22 cellular contexts compared by ENCODE assay signal in the genomic region with DNA sequence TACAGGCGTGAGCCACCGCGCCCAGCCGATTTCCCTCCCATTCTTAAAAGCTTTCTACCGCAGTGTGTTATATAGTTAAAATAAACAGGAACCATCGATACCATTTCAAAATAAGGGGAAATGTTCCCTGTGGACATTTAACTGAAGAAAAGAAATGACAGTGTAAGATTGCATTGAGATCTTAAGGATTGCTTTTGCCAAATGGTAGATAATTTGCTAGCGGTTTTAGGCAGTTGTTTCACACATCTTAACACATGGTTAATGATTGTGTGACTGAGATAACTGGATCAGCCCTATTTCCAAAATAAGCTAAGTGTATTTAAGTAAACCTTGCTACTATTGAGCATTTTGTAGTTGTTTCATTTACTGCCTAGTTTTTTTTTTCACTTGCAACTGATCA. TPM values are rescaled to one million over a fixed set of nuclear protein-coding genes. Genes with fewer than 3 reads are reported as not detected.
DNase-seq lines count a peak whose midpoint lies in the region; ATAC-seq and TF ChIP-seq lines count a peak whose summit lies in the region.
"Had no signal": no experiment of that assay in that cellular context is flagged by ENCODE, and none has a peak within 500 bp of the region (broad histone marks: within the 10 kb centered on the region; RNA-seq: fewer than 3 reads in every experiment).

No MANE protein-coding gene starts in this region.

- POLR2A ChIA-PET in activated CD4-positive, alpha-beta T cell treated with anti-CD3 and anti-CD28 coated beads, Interleukin-2, amount 10 ng/mL, durations not matched to agents 7 days and 5 days (lab: Charles Lee): no interaction called here
- POLR2A ChIA-PET in naive thymus-derived CD4-positive, alpha-beta T cell (lab: Charles Lee): interaction anchor here (0.9 to 1.9 kb wide), 3 partner anchors 8 to 15 kb away, joined by 3 to 7 read pairs (median 3); a partner anchor contains a TSS

- no peaks in the 10 kb centered on the region for H3K9me3 Mint-ChIP-seq in activated CD4-positive, alpha-beta T cell treated with anti-CD3 and anti-CD28 coated beads, Interleukin-2, amount 10 ng/mL, durations not matched to agents 24 days and 14 days
- no peaks in the 10 kb centered on the region for H3K9me3 Mint-ChIP-seq in activated CD4-positive, alpha-beta T cell treated with anti-CD3 and anti-CD28 coated beads, Interleukin-2, amount 10 ng/mL, durations not matched to agents 7 days and 5 days
- no peaks in the 10 kb centered on the region for H3K9me3 Mint-ChIP-seq in H9
- no peaks in the 10 kb centered on the region for H3K9me3 Mint-ChIP-seq in activated T-helper 17 cell treated with anti-CD3 and anti-CD28 coated beads, Interleukin-2, amount 50 U/mL, for 72 hours
- peaks cover 0 to 1% (median 0%) of the 10 kb centered on the region in 11 donors for H3K9me3 Mint-ChIP-seq in naive thymus-derived CD4-positive, alpha-beta T cell
- H3K9me3 Mint-ChIP-seq: endodermal cell, IgD-negative memory B cell, immature natural killer cell, memory B cell had no signal

- H3K23ac ChIP-seq in H9 (ENCODE audit: insufficient read length, low read depth, low read length): no peak overlapping the region

- CTCF ChIA-PET in activated CD4-positive, alpha-beta T cell treated with anti-CD3 and anti-CD28 coated beads, Interleukin-2, amount 10 ng/mL, durations not matched to agents 7 days and 5 days (lab: Charles Lee): interaction anchor here (0.6 to 2.2 kb wide), 3 partner anchors 9 to 261 kb away, joined by 3 to 10 read pairs (median 3); a partner anchor contains a TSS
- CTCF ChIA-PET in naive thymus-derived CD4-positive, alpha-beta T cell (lab: Charles Lee): interaction anchor here (0.6 to 1.5 kb wide), 4 partner anchors 15 to 497 kb away, joined by 3 to 4 read pairs (median 3); a partner anchor contains a TSS

- peaks cover 12% of the 10 kb centered on the region for H3K4me1 ChIP-seq in H9 (ENCODE audit: insufficient read depth, low read length)
- peaks cover 5 to 6% of the 10 kb centered on the region in 2 donors for H3K4me1 ChIP-seq in naive thymus-derived CD4-positive, alpha-beta T cell (ENCODE audit: control insufficient read depth in 2 of 2, insufficient read depth in 2 of 2, low read length in 2 of 2)
- H3K4me1 ChIP-seq: suprapubic skin had no signal

- TF ChIP-seq CTCF in H9 (conservative IDR thresholded peaks at IDR 0.05) (no peak), GM13977 (IDR thresholded peaks at IDR 0.05; ENCODE audit: extremely low read depth, insufficient read depth, missing control alignments) (no peak)

- no peak overlapping the region for H3K4ac ChIP-seq in H9 (ENCODE audit: low read depth, low read length)

- no peak overlapping the region for H2BK12ac ChIP-seq in H9 (ENCODE audit: insufficient read length, low read depth, low read length)

- no peaks in the 10 kb centered on the region for H3K23me2 ChIP-seq in H9 (ENCODE audit: insufficient read length, low read depth, low read length, poor library complexity, severe bottlenecking)

- no peak overlapping the region for H3K4me3 ChIP-seq in naive thymus-derived CD4-positive, alpha-beta T cell (ENCODE audit: low read length)
- H3K4me3 ChIP-seq: esophagus muscularis mucosa, suprapubic skin had no signal

- no peak overlapping the region for H3K4me2 ChIP-seq in H9 (ENCODE audit: insufficient read depth, insufficient read length, low read length)

- H2BK5ac ChIP-seq in H9 (ENCODE audit: insufficient read length, low read length): no peak overlapping the region

- no peak overlapping the region for H2BK120ac ChIP-seq in H9 (ENCODE audit: low read depth, low read length, poor library complexity, severe bottlenecking)

- no peak overlapping the region for H4K91ac ChIP-seq in H9 (ENCODE audit: insufficient read length, low read depth, low read length)

- no peak overlapping the region for H4K8ac ChIP-seq in H9 (replicated peaks; ENCODE audit: insufficient read length, low read depth, low read length)

- no peak overlapping the region for H2BK15ac ChIP-seq in H9 (ENCODE audit: low read depth, low read length)

- no peak overlapping the region for H3K4me3 Mint-ChIP-seq in activated CD4-positive, alpha-beta T cell treated with anti-CD3 and anti-CD28 coated beads, Interleukin-2, amount 10 ng/mL, durations not matched to agents 24 days and 14 days
- no peak overlapping the region for H3K4me3 Mint-ChIP-seq in activated CD4-positive, alpha-beta T cell treated with anti-CD3 and anti-CD28 coated beads, Interleukin-2, amount 10 ng/mL, durations not matched to agents 7 days and 5 days
- no peak overlapping the region for H3K4me3 Mint-ChIP-seq in H9
- H3K4me3 Mint-ChIP-seq in activated T-helper 17 cell treated with anti-CD3 and anti-CD28 coated beads, Interleukin-2, amount 50 U/mL, for 72 hours: no peak overlapping the region
- no peak overlapping the region for H3K4me3 Mint-ChIP-seq in naive thymus-derived CD4-positive, alpha-beta T cell
- H3K4me3 Mint-ChIP-seq: endodermal cell, IgD-negative memory B cell, immature natural killer cell, memory B cell had no signal

- no peak overlapping the region for H3K18ac ChIP-seq in H9 (ENCODE audit: insufficient read length, low read depth, low read length)

- no peak overlapping the region for H3K14ac ChIP-seq in H9 (ENCODE audit: insufficient read depth, low read length)

- H3K27me3 Mint-ChIP-seq in activated CD4-positive, alpha-beta T cell treated with anti-CD3 and anti-CD28 coated beads, Interleukin-2, amount 10 ng/mL, durations not matched to agents 24 days and 14 days: no peaks in the 10 kb centered on the region
- H3K27me3 Mint-ChIP-seq in activated CD4-positive, alpha-beta T cell treated with anti-CD3 and anti-CD28 coated beads, Interleukin-2, amount 10 ng/mL, durations not matched to agents 7 days and 5 days: no peaks in the 10 kb centered on the region
- no peaks in the 10 kb centered on the region for H3K27me3 Mint-ChIP-seq in H9 (ENCODE audit: low read depth)
- no peaks in the 10 kb centered on the region for H3K27me3 Mint-ChIP-seq in activated T-helper 17 cell treated with anti-CD3 and anti-CD28 coated beads, Interleukin-2, amount 50 U/mL, for 72 hours
- no peaks in the 10 kb centered on the region for H3K27me3 Mint-ChIP-seq in naive thymus-derived CD4-positive, alpha-beta T cell
- H3K27me3 Mint-ChIP-seq: IgD-negative memory B cell, memory B cell had no signal

- H3K4me1 Mint-ChIP-seq in activated CD4-positive, alpha-beta T cell treated with anti-CD3 and anti-CD28 coated beads, Interleukin-2, amount 10 ng/mL, durations not matched to agents 24 days and 14 days: peaks cover 38% of the 10 kb centered on the region
- H3K4me1 Mint-ChIP-seq in activated CD4-positive, alpha-beta T cell treated with anti-CD3 and anti-CD28 coated beads, Interleukin-2, amount 10 ng/mL, durations not matched to agents 7 days and 5 days: peaks cover 48% of the 10 kb centered on the region
- H3K4me1 Mint-ChIP-seq in H9: peaks cover 64 to 78% of the 10 kb centered on the region in 2 experiments
- peaks cover 4% of the 10 kb centered on the region for H3K4me1 Mint-ChIP-seq in activated T-helper 17 cell treated with anti-CD3 and anti-CD28 coated beads, Interleukin-2, amount 50 U/mL, for 72 hours
- peaks cover 17 to 56% (median 45%) of the 10 kb centered on the region in 7 donors for H3K4me1 Mint-ChIP-seq in naive thymus-derived CD4-positive, alpha-beta T cell

- peak overlapping the region; percentile 57 for H3K27ac Mint-ChIP-seq in activated CD4-positive, alpha-beta T cell treated with anti-CD3 and anti-CD28 coated beads, Interleukin-2, amount 10 ng/mL, durations not matched to agents 24 days and 14 days
- no peak overlapping the region for H3K27ac Mint-ChIP-seq in activated CD4-positive, alpha-beta T cell treated with anti-CD3 and anti-CD28 coated beads, Interleukin-2, amount 10 ng/mL, durations not matched to agents 7 days and 5 days
- H3K27ac Mint-ChIP-seq in H9: peak overlapping the region; percentile 66 to 95 (median 77); a peak in 5 of 7 replicates
- H3K27ac Mint-ChIP-seq in activated T-helper 17 cell treated with anti-CD3 and anti-CD28 coated beads, Interleukin-2, amount 50 U/mL, for 72 hours: peak overlapping the region; percentile 0
- H3K27ac Mint-ChIP-seq in naive thymus-derived CD4-positive, alpha-beta T cell: peak overlapping the region in 8 of 9 donors; percentile 1 to 75 (median 20)
- H3K27ac Mint-ChIP-seq: endodermal cell, IgD-negative memory B cell, immature natural killer cell, memory B cell had no signal

- H3K36me3 Mint-ChIP-seq in activated CD4-positive, alpha-beta T cell treated with anti-CD3 and anti-CD28 coated beads, Interleukin-2, amount 10 ng/mL, durations not matched to agents 24 days and 14 days (ENCODE audit: low read depth): peaks cover 47% of the 10 kb centered on the region
- peaks cover 59% of the 10 kb centered on the region for H3K36me3 Mint-ChIP-seq in activated CD4-positive, alpha-beta T cell treated with anti-CD3 and anti-CD28 coated beads, Interleukin-2, amount 10 ng/mL, durations not matched to agents 7 days and 5 days (ENCODE audit: low read depth)
- peaks cover 7 to 47% (median 36%) of the 10 kb centered on the region in 3 experiments for H3K36me3 Mint-ChIP-seq in H9 (ENCODE audit: insufficient read depth in 1 of 3, low read depth in 3 of 3)
- H3K36me3 Mint-ChIP-seq in activated T-helper 17 cell treated with anti-CD3 and anti-CD28 coated beads, Interleukin-2, amount 50 U/mL, for 72 hours (ENCODE audit: low read depth): peaks cover 84% of the 10 kb centered on the region
- H3K36me3 Mint-ChIP-seq in naive thymus-derived CD4-positive, alpha-beta T cell: peaks cover 9 to 45% (median 16%) of the 10 kb centered on the region in 5 donors

- H3K79me1 ChIP-seq in H9 (ENCODE audit: insufficient read depth, low read depth, low read length, poor library complexity, severe bottlenecking): no peaks in the 10 kb centered on the region

- H2AK5ac ChIP-seq in H9 (ENCODE audit: insufficient read length, low read length): no peak overlapping the region

- H4K20me1 ChIP-seq in H9 (ENCODE audit: control insufficient read depth, insufficient read depth, insufficient read length): no peaks in the 10 kb centered on the region

- no peak overlapping the region for H3K56ac ChIP-seq in H9 (ENCODE audit: insufficient read length, low read depth, low read length)

- H2BK20ac ChIP-seq in H9 (ENCODE audit: low read depth, low read length, poor library complexity, severe bottlenecking): no peak overlapping the region

- no peaks in the 10 kb centered on the region for H3K27me3 ChIP-seq in H9 (ENCODE audit: insufficient read depth, low read length)
- no peaks in the 10 kb centered on the region for H3K27me3 ChIP-seq in naive thymus-derived CD4-positive, alpha-beta T cell (ENCODE audit: control insufficient read depth in 2 of 2, insufficient read depth in 2 of 2, low read length in 2 of 2)
- H3K27me3 ChIP-seq: esophagus muscularis mucosa, suprapubic skin had no signal

- no peak overlapping the region for H3K9ac ChIP-seq in H9 (ENCODE audit: extremely low read depth, insufficient read length, low read length)

- in situ Hi-C loops in GM13977 (cut with MboI; ENCODE audit: low pct_unique_long_range_greater_than_20kb, low sequenced_read_pairs, unreplicated experiment): no loop called here

- H4K5ac ChIP-seq in H9 (ENCODE audit: insufficient read length, low read depth, low read length): no peak overlapping the region

- peaks cover 14% of the 10 kb centered on the region; the same call in 1 of the 2 replicates for H3K79me2 ChIP-seq in H9 (ENCODE audit: insufficient read depth, low read length)

- intact Hi-C loops in activated CD4-positive, alpha-beta T cell treated with anti-CD3 and anti-CD28 coated beads, Interleukin-2, amount 10 ng/mL, durations not matched to agents 24 days and 14 days (cut with micrococcal nuclease): no loop called here
- intact Hi-C loops in naive thymus-derived CD4-positive, alpha-beta T cell (cut with micrococcal nuclease): no loop called here

- peaks cover 0 to 32% (median 11%) of the 10 kb centered on the region in 3 experiments for H3K36me3 ChIP-seq in naive thymus-derived CD4-positive, alpha-beta T cell (ENCODE audit: control insufficient read depth in 2 of 3, insufficient read depth in 3 of 3, low read length in 3 of 3)

- H2AFZ ChIP-seq in H9 (ENCODE audit: low read length): no peak overlapping the region

- no peak overlapping the region for H3K27ac ChIP-seq in H9 (ENCODE audit: insufficient read length, low read depth, low read length)
- no peak overlapping the region for H3K27ac ChIP-seq in naive thymus-derived CD4-positive, alpha-beta T cell (ENCODE audit: low read depth, low read length)
- H3K27ac ChIP-seq: esophagus muscularis mucosa, suprapubic skin had no signal

- ATAC-seq in activated T-helper 17 cell treated with anti-CD3 and anti-CD28 coated beads, Interleukin-2, amount 50 U/mL, for 72 hours (replicated peaks): no peak
- no peak for ATAC-seq in naive thymus-derived CD4-positive, alpha-beta T cell
- ATAC-seq in HG02938 (IDR thresholded peaks at IDR 0.05; ENCODE audit: unreplicated experiment): no peak
- ATAC-seq: HCT116 had no signal

- DNase-seq in activated CD4-positive, alpha-beta T cell treated with anti-CD3 and anti-CD28 coated beads, Interleukin-2, amount 10 ng/mL, durations not matched to agents 24 days and 14 days: no peak
- DNase-seq in activated CD4-positive, alpha-beta T cell treated with anti-CD3 and anti-CD28 coated beads, Interleukin-2, amount 10 ng/mL, durations not matched to agents 7 days and 5 days: no peak
- DNase-seq in H9 (no peak), GM13977 (ENCODE audit: low spot score) (no peak), SIG-M5 treated with dmso at 0.1 percent for 504 hours (lab: John Stamatoyannopoulos, UW; ENCODE audit: unreplicated experiment) (no peak)
- DNase-seq in naive thymus-derived CD4-positive, alpha-beta T cell: no peak
- DNase-seq: cortex of kidney, DMS79, endodermal cell, foreskin melanocyte, hippocampal formation, immature natural killer cell, NCI-H1417, NCI-H2081, NCI-H226 had no signal

- no peak overlapping the region for H3T11ph ChIP-seq in H9 (ENCODE audit: low read length)

- H3K9me3 ChIP-seq in H9 (ENCODE audit: control insufficient read depth, low read depth, low read length): no peaks in the 10 kb centered on the region
- H3K9me3 ChIP-seq in naive thymus-derived CD4-positive, alpha-beta T cell (ENCODE audit: control insufficient read depth in 2 of 3, low read length in 3 of 3): no peaks in the 10 kb centered on the region
- H3K9me3 ChIP-seq: esophagus muscularis mucosa, suprapubic skin had no signal

- WGBS in H9 (ENCODE audit: extremely low coverage, insufficient read length, low lambda C conversion rate): no CpG with 5 or more reads among the region's 7 CpGs

RNA-seq across cellular contexts. Expression of a gene that starts 15.6 kb away (rescaled TPM):
- 106 and 110 TPM in 2 replicates for total RNA-seq in activated CD4-positive, alpha-beta T cell treated with anti-CD3 and anti-CD28 coated beads, Interleukin-2, amount 10 ng/mL, durations not matched to agents 24 days and 14 days
- total RNA-seq in activated CD4-positive, alpha-beta T cell treated with anti-CD3 and anti-CD28 coated beads, Interleukin-2, amount 10 ng/mL, durations not matched to agents 7 days and 5 days: 100 to 1,000 TPM; 163 to 173 TPM
- total RNA-seq in H9 (2021): 81.4 and 87.8 TPM in 2 replicates
- 100 to 1,000 TPM in 1 of 2 donors, 10 to 100 TPM in 1; 95.3 to 130 TPM for total RNA-seq in activated T-helper 17 cell treated with anti-CD3 and anti-CD28 coated beads, Interleukin-2, amount 50 U/mL, for 72 hours
- total RNA-seq in naive thymus-derived CD4-positive, alpha-beta T cell: 100 to 1,000 TPM; 173 to 225 (median 189) TPM
- 10 to 100 TPM; 32.0 to 37.2 TPM for polyA plus RNA-seq in naive thymus-derived CD4-positive, alpha-beta T cell

RNA-seq across cellular contexts. Expression of a gene that starts 25.9 kb away (rescaled TPM):
- 22.3 and 23.1 TPM in 2 replicates for total RNA-seq in activated CD4-positive, alpha-beta T cell treated with anti-CD3 and anti-CD28 coated beads, Interleukin-2, amount 10 ng/mL, durations not matched to agents 24 days and 14 days
- total RNA-seq in activated CD4-positive, alpha-beta T cell treated with anti-CD3 and anti-CD28 coated beads, Interleukin-2, amount 10 ng/mL, durations not matched to agents 7 days and 5 days: 10 to 100 TPM; 28.7 to 30.7 TPM
- total RNA-seq in H9 (2021): 31.1 TPM in 2 replicates
- total RNA-seq in activated T-helper 17 cell treated with anti-CD3 and anti-CD28 coated beads, Interleukin-2, amount 50 U/mL, for 72 hours: 10 to 100 TPM; 19.1 to 23.0 TPM
- total RNA-seq in naive thymus-derived CD4-positive, alpha-beta T cell: 10 to 100 TPM; 32.8 to 76.2 (median 50.5) TPM
- 1 to 10 TPM; 6.2 to 6.9 TPM for polyA plus RNA-seq in naive thymus-derived CD4-positive, alpha-beta T cell
